In the genomic region with DNA sequence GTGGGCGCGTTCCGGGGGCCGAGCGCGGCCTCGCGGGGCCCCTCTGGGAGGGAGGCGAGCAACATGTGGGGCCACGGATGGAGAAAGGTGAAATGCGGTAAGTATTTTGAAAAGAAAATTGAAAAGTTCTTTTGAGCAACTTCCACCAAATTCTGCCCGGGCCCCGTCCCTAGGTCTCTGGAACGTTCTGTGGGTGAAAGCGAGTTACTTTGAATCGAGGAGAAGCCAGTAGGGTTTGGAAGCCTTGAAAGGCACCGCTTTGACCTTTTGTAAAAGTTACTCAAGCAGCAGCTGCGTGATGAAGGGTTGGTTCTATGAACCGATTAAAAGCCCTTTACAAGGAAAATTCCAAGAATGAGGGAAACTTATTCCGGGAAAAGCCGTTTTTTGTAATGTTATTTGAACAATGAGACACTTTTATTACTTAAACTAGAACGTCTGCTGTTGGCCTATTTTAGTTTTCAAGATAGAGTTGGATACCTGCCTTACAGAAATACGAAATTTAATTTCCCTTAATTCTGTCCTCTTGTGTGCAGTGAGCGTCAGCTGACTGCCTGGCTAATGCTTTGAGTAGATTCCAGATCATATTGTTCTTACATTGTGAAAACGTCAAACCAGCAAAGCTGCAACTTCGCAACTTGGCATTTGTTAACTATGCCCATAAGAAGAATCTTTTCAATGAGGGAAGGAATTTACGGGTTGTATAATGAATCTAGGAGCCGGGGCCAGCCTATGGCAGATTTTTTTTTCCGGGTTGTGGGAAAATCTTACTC, we compare ENCODE assay signal across 8 cellular contexts. TPM values are rescaled to one million over a fixed set of nuclear protein-coding genes. Genes with fewer than 3 reads are reported as not detected.
DNase-seq lines count a peak whose midpoint lies in the region; ATAC-seq and TF ChIP-seq lines count a peak whose summit lies in the region.

No MANE protein-coding gene starts in this region.

- peak overlapping the region; percentile 80 to 95 (median 85) for H3K27ac Mint-ChIP-seq in CD4-positive, CD25-positive, alpha-beta regulatory T cell
- H3K27ac Mint-ChIP-seq in memory B cell: peak overlapping the region; percentile 88

- no peaks in the 10 kb centered on the region for H3K9me3 ChIP-seq in CD4-positive, CD25-positive, alpha-beta regulatory T cell (ENCODE audit: control insufficient read depth in 2 of 2, low read length in 2 of 2)
- no peaks in the 10 kb centered on the region for H3K9me3 ChIP-seq in effector memory CD4-positive, alpha-beta T cell (ENCODE audit: control insufficient read depth, low read length)
- no peaks in the 10 kb centered on the region for H3K9me3 ChIP-seq in tibial nerve

- H3K4me3 Mint-ChIP-seq in CD4-positive, CD25-positive, alpha-beta regulatory T cell: peak overlapping the region; percentile 94 to 99 (median 98)
- peak overlapping the region; percentile 91 for H3K4me3 Mint-ChIP-seq in memory B cell

- H3K9me3 Mint-ChIP-seq in CD4-positive, CD25-positive, alpha-beta regulatory T cell: peaks cover 0 to 2% (median 0%) of the 10 kb centered on the region in 7 donors
- H3K9me3 Mint-ChIP-seq in memory B cell: peaks cover 2% of the 10 kb centered on the region

- no peak for TF ChIP-seq CTCF in RWPE1 (conservative IDR thresholded peaks at IDR 0.05; ENCODE audit: low read depth)
- no peak for TF ChIP-seq CTCF in tibial nerve (IDR thresholded peaks at IDR 0.05)

- CTCF ChIA-PET in RWPE1 (lab: Yijun Ruan, JAX): no interaction called here

- 1% methylated on average over 29 of the region's 29 CpGs for WGBS in tibial nerve, 2 donors

- peak in 2 of 3 donors; percentile 7 to 69 for DNase-seq in CD4-positive, CD25-positive, alpha-beta regulatory T cell
- DNase-seq in RWPE1 (ENCODE audit: low spot score) (peak; percentile 23), memory B cell (ENCODE audit: low spot score in 2 of 2) (no peak), tibial nerve (ENCODE audit: low spot score in 2 of 2) (peak in 1 of 2 donors; percentile 47), NCI-H2171 treated with DMSO at 0.1 percent for 48 hours (lab: John Stamatoyannopoulos, UW) (no peak), 8988T (no peak)
- DNase-seq in effector memory CD4-positive, alpha-beta T cell: no peak

- H3K4me3 ChIP-seq in CD4-positive, CD25-positive, alpha-beta regulatory T cell (ENCODE audit: low read depth, low read length): peak overlapping the region; percentile 91
- H3K4me3 ChIP-seq in effector memory CD4-positive, alpha-beta T cell (ENCODE audit: insufficient read depth, low read depth, low read length, poor library complexity, severe bottlenecking): peak overlapping the region; percentile 76
- peak overlapping the region; percentile 53 to 90 (median 80) for H3K4me3 ChIP-seq in tibial nerve

- peaks cover 20 to 49% (median 35%) of the 10 kb centered on the region in 4 donors for H3K4me1 Mint-ChIP-seq in CD4-positive, CD25-positive, alpha-beta regulatory T cell
- peaks cover 13% of the 10 kb centered on the region for H3K4me1 Mint-ChIP-seq in memory B cell

- H3K4me1 ChIP-seq in CD4-positive, CD25-positive, alpha-beta regulatory T cell (ENCODE audit: control insufficient read depth, insufficient read depth, low read length, poor library complexity, severe bottlenecking): peaks cover 29% of the 10 kb centered on the region
- peaks cover 7% of the 10 kb centered on the region for H3K4me1 ChIP-seq in effector memory CD4-positive, alpha-beta T cell (ENCODE audit: control insufficient read depth, insufficient read depth, low read length, poor library complexity, severe bottlenecking)
- H3K4me1 ChIP-seq in tibial nerve: peaks cover 0 to 30% (median 7%) of the 10 kb centered on the region in 4 donors

- POLR2A ChIA-PET in RWPE1 (lab: Yijun Ruan, JAX; ENCODE audit: low non-redundant PET): interaction anchor here (0.6 kb wide), 1 partner anchor 95 kb away, joined by 8 read pairs; no protein-coding TSS in a partner anchor

- H3K36me3 ChIP-seq in CD4-positive, CD25-positive, alpha-beta regulatory T cell (ENCODE audit: control insufficient read depth, insufficient read depth, low read length): no peaks in the 10 kb centered on the region
- H3K36me3 ChIP-seq in effector memory CD4-positive, alpha-beta T cell (ENCODE audit: control insufficient read depth, insufficient read depth, low read length): no peaks in the 10 kb centered on the region
- H3K36me3 ChIP-seq in tibial nerve: no peaks in the 10 kb centered on the region

- TF ChIP-seq EP300 in tibial nerve (IDR thresholded peaks at IDR 0.05): peak; percentile 69 to 73

- TF ChIP-seq POLR2A in tibial nerve (IDR thresholded peaks at IDR 0.05): peak in 1 of 2 donors; percentile 27

- H3K27ac ChIP-seq in CD4-positive, CD25-positive, alpha-beta regulatory T cell (ENCODE audit: insufficient read depth, low read length, poor library complexity, severe bottlenecking): peak overlapping the region; percentile 86
- H3K27ac ChIP-seq in RWPE1 (peak overlapping the region; percentile 90), tibial nerve (peak overlapping the region; percentile 89 to 95 (median 92))
- H3K27ac ChIP-seq in effector memory CD4-positive, alpha-beta T cell (ENCODE audit: insufficient read depth, low read length, poor library complexity, severe bottlenecking): peak overlapping the region; percentile 75

- H3K36me3 Mint-ChIP-seq in CD4-positive, CD25-positive, alpha-beta regulatory T cell: no peaks in the 10 kb centered on the region
- H3K36me3 Mint-ChIP-seq in memory B cell: peaks cover 5% of the 10 kb centered on the region

- H3K27me3 Mint-ChIP-seq in CD4-positive, CD25-positive, alpha-beta regulatory T cell: peaks cover 10% of the 10 kb centered on the region
- peaks cover 3% of the 10 kb centered on the region for H3K27me3 Mint-ChIP-seq in memory B cell

- no peak for ATAC-seq in CD4-positive, CD25-positive, alpha-beta regulatory T cell (ENCODE audit: low read depth in 2 of 2)
- ATAC-seq in GM21717 (IDR thresholded peaks at IDR 0.05; ENCODE audit: unreplicated experiment) (peak; percentile 8), memory B cell (ENCODE audit: low read depth) (no peak)

- H3K27me3 ChIP-seq in CD4-positive, CD25-positive, alpha-beta regulatory T cell (ENCODE audit: control insufficient read depth, insufficient read depth, low read length): peaks cover under 1% of the 10 kb centered on the region
- H3K27me3 ChIP-seq in effector memory CD4-positive, alpha-beta T cell (replicated peaks; ENCODE audit: control insufficient read depth, insufficient read depth, low read length, poor library complexity, severe bottlenecking): no peaks in the 10 kb centered on the region
- H3K27me3 ChIP-seq in tibial nerve: no peaks in the 10 kb centered on the region

RNA-seq across cellular contexts. Expression of gene LARP4, which starts 0.9 kb away (rescaled TPM):
- total RNA-seq in CD4-positive, CD25-positive, alpha-beta regulatory T cell: 35.1 TPM
- 10 to 100 TPM; 13.7 to 18.5 (median 15.1) TPM for polyA plus RNA-seq in CD4-positive, CD25-positive, alpha-beta regulatory T cell
- total RNA-seq in tibial nerve: 10 to 100 TPM; 35.7 to 72.6 (median 43.4) TPM

RNA-seq across cellular contexts. Expression of gene FAM186A, which starts 5.2 kb away (rescaled TPM):
- total RNA-seq in CD4-positive, CD25-positive, alpha-beta regulatory T cell: not detected
- polyA plus RNA-seq in CD4-positive, CD25-positive, alpha-beta regulatory T cell: not detected
- not detected for total RNA-seq in tibial nerve

Comparison
In these comparisons a context has a peak if more than half of its experiments do, and no peak if none do; other contexts are left out.
1. DNase-seq: peak in CD4-positive, CD25-positive, alpha-beta regulatory T cell (2 of 3) and RWPE1 (single experiment); none in effector memory CD4-positive, alpha-beta T cell (0 of 3), memory B cell (0 of 2), NCI-H2171 treated with DMSO at 0.1 percent for 48 hours (single experiment) and 8988T (single experiment).
2. Peak in every context shown above with its lines, with median percentiles within 50 percentile points of each other: H3K27ac ChIP-seq and H3K4me3 ChIP-seq.